Comparison of ENCODE assay signal across 11 cellular contexts in genomic region chr3:53753518-53754183, GRCh38.
A peak's percentile ranks its signal among the peaks of the same experiment; 100 is the strongest.
DNase-seq lines count a peak whose midpoint lies in the region; ATAC-seq, FAIRE-seq and TF ChIP-seq lines count a peak whose summit lies in the region.
"Had no signal": no experiment of that assay in that cellular context is flagged by ENCODE, and none has a peak within 500 bp of the region (broad histone marks: within the 10 kb centered on the region; RNA-seq: fewer than 3 reads in every experiment).

No MANE protein-coding gene starts in this region.

- no peak overlapping the region for H3K4me3 Mint-ChIP-seq in CD4-positive, alpha-beta T cell
- H3K4me3 Mint-ChIP-seq in activated naive CD8-positive, alpha-beta T cell treated with anti-CD3 and anti-CD28 coated beads, Interleukin-2, amount 50 U/mL, for 24 hours: no peak overlapping the region
- H3K4me3 Mint-ChIP-seq: stimulated activated naive CD8-positive, alpha-beta T cell treated with anti-CD3 and anti-CD28 coated beads, Interleukin-15, Interleukin-2, amounts not matched to agents 100 ng/mL and 50 ng/mL, for 24 hours had no signal

- H3K27me3 ChIP-seq in CD4-positive, alpha-beta T cell (ENCODE audit: control insufficient read depth, insufficient read depth, low read length): no peaks in the 10 kb centered on the region
- H3K27me3 ChIP-seq: right lobe of liver had no signal

- H3K4me3 ChIP-seq in GM12864 (ENCODE audit: low read depth, low read length): no peak overlapping the region
- H3K4me3 ChIP-seq: right lobe of liver had no signal

- no peak for FAIRE-seq in frontal cortex (lab: Jason Lieb, UNC)
- FAIRE-seq: endothelial cell of umbilical vein had no signal

- peaks cover 21% of the 10 kb centered on the region for H3K4me1 Mint-ChIP-seq in CD4-positive, alpha-beta T cell (ENCODE audit: low read depth)
- H3K4me1 Mint-ChIP-seq in activated naive CD8-positive, alpha-beta T cell treated with anti-CD3 and anti-CD28 coated beads, Interleukin-2, amount 50 U/mL, for 24 hours: peaks cover 30% of the 10 kb centered on the region

- no peak overlapping the region for H3K27ac ChIP-seq in CD4-positive, alpha-beta T cell (ENCODE audit: low read depth, low read length)
- H3K27ac ChIP-seq: right lobe of liver had no signal

- POLR2A ChIA-PET in CD4-positive, alpha-beta T cell (lab: Charles Lee): no interaction called here
- POLR2A ChIA-PET in HEK293T (lab: Yijun Ruan, JAX): no interaction called here

- H3K9me3 Mint-ChIP-seq in CD4-positive, alpha-beta T cell: no peaks in the 10 kb centered on the region
- no peaks in the 10 kb centered on the region for H3K9me3 Mint-ChIP-seq in activated naive CD8-positive, alpha-beta T cell treated with anti-CD3 and anti-CD28 coated beads, Interleukin-2, amount 50 U/mL, for 24 hours
- H3K9me3 Mint-ChIP-seq: stimulated activated naive CD8-positive, alpha-beta T cell treated with anti-CD3 and anti-CD28 coated beads, Interleukin-15, Interleukin-2, amounts not matched to agents 100 ng/mL and 50 ng/mL, for 24 hours had no signal

- peak; percentile 32 for ATAC-seq in CD4-positive, alpha-beta T cell (ENCODE audit: poor library complexity)
- ATAC-seq in HG02884 (IDR thresholded peaks at IDR 0.05; ENCODE audit: unreplicated experiment): peak; percentile 43
- ATAC-seq in activated naive CD8-positive, alpha-beta T cell treated with anti-CD3 and anti-CD28 coated beads, Interleukin-2, amount 50 U/mL, for 24 hours: peak; percentile 67

- CTCF ChIA-PET in CD4-positive, alpha-beta T cell (lab: Charles Lee): no interaction called here
- CTCF ChIA-PET in HEK293T (lab: Yijun Ruan, JAX): no interaction called here

- no peaks in the 10 kb centered on the region for H3K9me3 ChIP-seq in CD4-positive, alpha-beta T cell (ENCODE audit: control insufficient read depth, low read length)
- H3K9me3 ChIP-seq: right lobe of liver had no signal

- intact Hi-C loops in CD4-positive, alpha-beta T cell (cut with DNase I, micrococcal nuclease): no loop called here

- no peaks in the 10 kb centered on the region for H3K36me3 Mint-ChIP-seq in CD4-positive, alpha-beta T cell (ENCODE audit: low read depth)
- H3K36me3 Mint-ChIP-seq in activated naive CD8-positive, alpha-beta T cell treated with anti-CD3 and anti-CD28 coated beads, Interleukin-2, amount 50 U/mL, for 24 hours (ENCODE audit: low read depth): no peaks in the 10 kb centered on the region

- no peak for TF ChIP-seq CTCF in CD4-positive, alpha-beta T cell (IDR thresholded peaks at IDR 0.05)
- no peak for TF ChIP-seq CTCF in GM12864 (IDR thresholded peaks at IDR 0.05; ENCODE audit: low read depth, low read length, missing control alignments)

- peaks cover 7% of the 10 kb centered on the region for H3K27me3 Mint-ChIP-seq in CD4-positive, alpha-beta T cell
- no peaks in the 10 kb centered on the region for H3K27me3 Mint-ChIP-seq in activated naive CD8-positive, alpha-beta T cell treated with anti-CD3 and anti-CD28 coated beads, Interleukin-2, amount 50 U/mL, for 24 hours

- no peak for DNase-seq in CD4-positive, alpha-beta T cell
- DNase-seq in GM12864 (ENCODE audit: low read depth) (peak; percentile 47), SHP77 treated with DMSO at 0.1 percent for 48 hours (lab: John Stamatoyannopoulos, UW) (no peak), HEK293T (ENCODE audit: extremely low spot score) (no peak), HCEC 1CT (no peak), frontal cortex (ENCODE audit: low spot score in 2 of 2) (no peak)
- no peak for DNase-seq in activated naive CD8-positive, alpha-beta T cell treated with anti-CD3 and anti-CD28 coated beads, Interleukin-2, amount 50 U/mL, for 24 hours
- DNase-seq: right lobe of liver had no signal

- no peak overlapping the region for H3K27ac Mint-ChIP-seq in CD4-positive, alpha-beta T cell
- H3K27ac Mint-ChIP-seq in activated naive CD8-positive, alpha-beta T cell treated with anti-CD3 and anti-CD28 coated beads, Interleukin-2, amount 50 U/mL, for 24 hours: peak overlapping the region; percentile 12
- H3K27ac Mint-ChIP-seq: stimulated activated naive CD8-positive, alpha-beta T cell treated with anti-CD3 and anti-CD28 coated beads, Interleukin-15, Interleukin-2, amounts not matched to agents 100 ng/mL and 50 ng/mL, for 24 hours had no signal

TF ChIP-seq in HEK293T, 16 proteins besides CTCF, POLR2A, EP300 and RAD21:
- TF ChIP-seq PKNOX1 (IDR thresholded peaks at IDR 0.05) (no peak), HDGF (IDR thresholded peaks at IDR 0.05; ENCODE audit: borderline replicate concordance) (no peak), L3MBTL2 (conservative IDR thresholded peaks at IDR 0.05) (no peak), ARNT (IDR thresholded peaks at IDR 0.05) (no peak), SUZ12 (IDR thresholded peaks at IDR 0.05) (no peak), FOXK2 (IDR thresholded peaks at IDR 0.05) (no peak), FOXM1 (IDR thresholded peaks at IDR 0.05; ENCODE audit: borderline replicate concordance) (no peak), BHLHE40 (IDR thresholded peaks at IDR 0.05; ENCODE audit: borderline replicate concordance) (no peak), CTBP1 (IDR thresholded peaks at IDR 0.05; ENCODE audit: borderline replicate concordance) (no peak), SP1 (IDR thresholded peaks at IDR 0.05) (no peak), LEF1 (IDR thresholded peaks at IDR 0.05; ENCODE audit: borderline replicate concordance) (no peak), FOXA1 (IDR thresholded peaks at IDR 0.05) (no peak), TARDBP (IDR thresholded peaks at IDR 0.05) (no peak)
TF ChIP-seq in HEK293T: peak in this region for 0.
